8 cellular contexts compared by ENCODE assay signal in the genomic region with DNA sequence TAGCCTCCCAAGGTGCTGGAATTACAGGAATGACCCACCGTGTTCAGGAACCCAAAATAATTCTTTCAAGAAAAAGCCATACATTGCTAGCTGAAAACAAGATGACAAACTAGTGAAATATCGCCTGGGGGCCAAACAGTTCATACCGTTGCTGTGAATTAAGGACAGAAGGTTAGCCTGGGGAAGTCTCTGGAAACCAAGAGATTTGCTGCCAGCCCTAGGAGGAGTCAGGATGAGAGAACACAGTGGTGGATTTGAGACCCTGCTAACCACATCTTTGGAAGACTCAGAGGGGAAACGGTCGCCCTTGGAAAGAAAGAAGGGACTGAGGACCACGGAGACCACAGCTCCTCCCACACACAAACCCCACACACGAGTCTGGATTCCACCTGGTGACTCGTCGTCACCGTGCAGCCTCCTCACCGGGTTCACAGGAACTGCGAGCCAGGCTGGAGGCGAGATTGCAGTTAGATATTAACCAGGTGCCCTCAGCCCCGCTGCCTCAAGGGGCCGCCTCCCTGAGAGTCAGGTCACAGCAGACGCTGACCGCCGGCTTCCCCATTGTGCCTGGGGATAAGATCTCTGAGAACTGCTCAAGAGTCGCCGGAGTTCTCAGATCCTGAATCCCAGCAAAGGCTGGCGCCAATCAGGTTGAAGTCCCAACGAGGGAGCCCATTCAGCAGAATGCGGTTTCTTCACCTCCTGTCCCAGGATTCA. TPM values are rescaled to one million over a fixed set of nuclear protein-coding genes. Genes with fewer than 3 reads are reported as not detected.
DNase-seq lines count a peak whose midpoint lies in the region; ATAC-seq and TF ChIP-seq lines count a peak whose summit lies in the region.
"Not testable (repeated sequence)": the region's sequence is repeated elsewhere in the genome, so short reads cannot be mapped to it uniquely, and the experiment has no call there.

No MANE protein-coding gene starts in this region.

- peak overlapping the region; percentile 64 to 81 for H3K4me3 ChIP-seq in CD4-positive, alpha-beta memory T cell (ENCODE audit: low read length in 2 of 2)
- H3K4me3 ChIP-seq in Peyer's patch (peak overlapping the region; percentile 62 to 85 (median 73)), fibroblast of the aortic adventitia (ENCODE audit: low read depth, low read length) (peak overlapping the region; percentile 79), mucosa of stomach (ENCODE audit: low read length) (peak overlapping the region; percentile 35)

- peak overlapping the region; percentile 54 for H3K9ac ChIP-seq in mucosa of stomach (ENCODE audit: low read length)

- not testable (repeated sequence) for H3K36me3 ChIP-seq in CD4-positive, alpha-beta memory T cell (ENCODE audit: insufficient read depth, low read length); Peyer's patch; mucosa of stomach (ENCODE audit: control insufficient read depth, insufficient read depth, low read length)

- peaks cover 12 to 27% (median 22%) of the 10 kb centered on the region in 4 donors for H3K4me1 Mint-ChIP-seq in CD4-positive, alpha-beta memory T cell

- H3K4me1 ChIP-seq in CD4-positive, alpha-beta memory T cell (ENCODE audit: insufficient read depth, low read length); mucosa of stomach (ENCODE audit: control insufficient read depth, insufficient read depth, low read length): not testable (repeated sequence)
- peaks cover 0 to 12% (median 2%) of the 10 kb centered on the region in 4 donors for H3K4me1 ChIP-seq in Peyer's patch

- peaks cover 17 to 22% of the 10 kb centered on the region in 2 donors for H3K36me3 Mint-ChIP-seq in CD4-positive, alpha-beta memory T cell

- not testable (repeated sequence) for H3K9me3 Mint-ChIP-seq in CD4-positive, alpha-beta memory T cell

- TF ChIP-seq POLR2A in Peyer's patch (IDR thresholded peaks at IDR 0.05): peak; percentile 25 to 51

- H3K27me3 Mint-ChIP-seq in CD4-positive, alpha-beta memory T cell: not testable (repeated sequence)

- CTCF ChIA-PET in CD4-positive, alpha-beta memory T cell (lab: Charles Lee; ENCODE audit: partially characterized antibody): not testable (repeated sequence)

- H3K27me3 ChIP-seq in CD4-positive, alpha-beta memory T cell (ENCODE audit: insufficient read depth, low read length); Peyer's patch; mucosa of stomach (ENCODE audit: control insufficient read depth, insufficient read depth, low read length): not testable (repeated sequence)

- not testable (repeated sequence) for H3K9me3 ChIP-seq in CD4-positive, alpha-beta memory T cell (ENCODE audit: control insufficient read depth in 1 of 2, low read length in 2 of 2); Peyer's patch; mucosa of stomach (ENCODE audit: control insufficient read depth, low read length)

- intact Hi-C loops in CD4-positive, alpha-beta memory T cell (cut with micrococcal nuclease): loop anchor here (2.0 to 5.0 kb wide), 4 partner anchors 33 to 111 kb away; a partner anchor contains a TSS

- POLR2A ChIA-PET in CD4-positive, alpha-beta memory T cell (lab: Charles Lee; ENCODE audit: partially characterized antibody): interaction anchor here (0.7 to 2.6 kb wide), 3 partner anchors 106 to 205 kb away, joined by 3 to 6 read pairs (median 3); a partner anchor contains a TSS

- DNase-seq in CD4-positive, alpha-beta memory T cell: peak; percentile 2 to 34 (median 7)
- DNase-seq in Peyer's patch (peak in 2 of 3 donors; percentile 27 to 76), fibroblast of the aortic adventitia (ENCODE audit: low read depth) (peak; percentile 18)
- peak; percentile 3 for DNase-seq in activated gamma-delta T cell treated with anti-CD3 and anti-CD28 coated beads, Interleukin-2, amount 50 U/mL, for 16 hours (ENCODE audit: low read depth)
- peak; percentile 42 for DNase-seq in stimulated activated CD8-positive, alpha-beta memory T cell treated with anti-CD3 and anti-CD28 coated beads, Interleukin-4, amount 100 ng/mL, for 24 hours (ENCODE audit: low read depth)

- H3K4me3 Mint-ChIP-seq in CD4-positive, alpha-beta memory T cell: peak overlapping the region; percentile 89 to 96 (median 94)

- H3K27ac Mint-ChIP-seq in CD4-positive, alpha-beta memory T cell: peak overlapping the region; percentile 22 to 83 (median 74)

- peak in 1 of 6 experiments; percentile 14 for TF ChIP-seq CTCF in Peyer's patch (IDR thresholded peaks at IDR 0.05)
- TF ChIP-seq CTCF in fibroblast of the aortic adventitia (IDR thresholded peaks at IDR 0.05; ENCODE audit: insufficient read depth, low read length): not testable (repeated sequence)

- H3K27ac ChIP-seq in CD4-positive, alpha-beta memory T cell (ENCODE audit: low read depth, low read length): peak overlapping the region; percentile 53
- H3K27ac ChIP-seq in Peyer's patch: peak overlapping the region; percentile 74 to 88 (median 86)

- peak; percentile 26 for ATAC-seq in GM21367 (IDR thresholded peaks at IDR 0.05; ENCODE audit: unreplicated experiment)
- ATAC-seq in HG03432 (IDR thresholded peaks at IDR 0.05; ENCODE audit: unreplicated experiment): peak; percentile 41

RNA-seq across cellular contexts. Expression of a gene that starts 1.0 kb away (rescaled TPM):
- total RNA-seq in CD4-positive, alpha-beta memory T cell: 10 to 100 TPM; 10.1 to 10.3 TPM
- polyA plus RNA-seq in CD4-positive, alpha-beta memory T cell: 1 to 10 TPM; 6.3 to 6.6 TPM
- total RNA-seq in Peyer's patch: 10 to 100 TPM in 1 of 4 donors, 1 to 10 TPM in 3; 5.1 to 17.3 (median 7.9) TPM
- 2.4 and 3.8 TPM in 2 replicates for total RNA-seq in fibroblast of the aortic adventitia (ENCODE audit: low replicate concordance)

RNA-seq across cellular contexts. Expression of a gene that starts 34.6 kb away (rescaled TPM):
- 1 to 10 TPM; 2.5 to 3.8 TPM for total RNA-seq in CD4-positive, alpha-beta memory T cell
- polyA plus RNA-seq in CD4-positive, alpha-beta memory T cell: 1 to 10 TPM in 1 of 2 donors, under 1 TPM in 1; 0.75 to 1.4 TPM
- total RNA-seq in Peyer's patch: 10 to 100 TPM in 1 of 4 donors, 1 to 10 TPM in 2, under 1 TPM in 1; 0.70 to 13.2 (median 1.4) TPM
- 0.90 and 0.98 TPM in 2 replicates for total RNA-seq in fibroblast of the aortic adventitia (ENCODE audit: low replicate concordance)

RNA-seq across cellular contexts. Expression of a gene that starts 40.8 kb away (rescaled TPM):
- total RNA-seq in CD4-positive, alpha-beta memory T cell: 10 to 100 TPM in 1 of 2 experiments, 1 to 10 TPM in 1; 9.9 to 10.3 TPM
- 1 to 10 TPM; 1.9 to 4.2 TPM for polyA plus RNA-seq in CD4-positive, alpha-beta memory T cell
- total RNA-seq in Peyer's patch: 10 to 100 TPM in 1 of 4 donors, 1 to 10 TPM in 3; 6.3 to 10.7 (median 7.5) TPM
- 0.65 and 2.9 TPM in 2 replicates for total RNA-seq in fibroblast of the aortic adventitia (ENCODE audit: low replicate concordance)

Comparison
In these comparisons a context has a peak if more than half of its experiments do, and no peak if none do; other contexts are left out.
1. Peak in every context shown above with its lines: DNase-seq, ATAC-seq, H3K4me3 ChIP-seq and H3K27ac ChIP-seq.